ENCODE assay signal across 1 cellular context in genomic region chr1:64469977-64470669, GRCh38.
A peak's percentile ranks its signal among the peaks of the same experiment; 100 is the strongest.
TF ChIP-seq lines count a peak whose summit lies in the region.

Gene CACHD1 (plus strand): TSS chr1:64470129. CDS start chr1:64470745, 616 bp downstream.

TF ChIP-seq in HEK293, 187 proteins besides CTCF, POLR2A, EP300 and RAD21 (continued from another document and continues in another):
- TF ChIP-seq, protein P1, sequence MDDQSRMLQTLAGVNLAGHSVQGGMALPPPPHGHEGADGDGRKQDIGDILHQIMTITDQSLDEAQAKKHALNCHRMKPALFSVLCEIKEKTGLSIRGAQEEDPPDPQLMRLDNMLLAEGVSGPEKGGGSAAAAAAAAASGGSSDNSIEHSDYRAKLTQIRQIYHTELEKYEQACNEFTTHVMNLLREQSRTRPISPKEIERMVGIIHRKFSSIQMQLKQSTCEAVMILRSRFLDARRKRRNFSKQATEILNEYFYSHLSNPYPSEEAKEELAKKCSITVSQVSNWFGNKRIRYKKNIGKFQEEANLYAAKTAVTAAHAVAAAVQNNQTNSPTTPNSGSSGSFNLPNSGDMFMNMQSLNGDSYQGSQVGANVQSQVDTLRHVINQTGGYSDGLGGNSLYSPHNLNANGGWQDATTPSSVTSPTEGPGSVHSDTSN (CRISPR knock-in tag; IDR thresholded peaks at IDR 0.05), result peak; percentile 42; the same call in 1 of the 2 replicates
- TF ChIP-seq, protein P2, sequence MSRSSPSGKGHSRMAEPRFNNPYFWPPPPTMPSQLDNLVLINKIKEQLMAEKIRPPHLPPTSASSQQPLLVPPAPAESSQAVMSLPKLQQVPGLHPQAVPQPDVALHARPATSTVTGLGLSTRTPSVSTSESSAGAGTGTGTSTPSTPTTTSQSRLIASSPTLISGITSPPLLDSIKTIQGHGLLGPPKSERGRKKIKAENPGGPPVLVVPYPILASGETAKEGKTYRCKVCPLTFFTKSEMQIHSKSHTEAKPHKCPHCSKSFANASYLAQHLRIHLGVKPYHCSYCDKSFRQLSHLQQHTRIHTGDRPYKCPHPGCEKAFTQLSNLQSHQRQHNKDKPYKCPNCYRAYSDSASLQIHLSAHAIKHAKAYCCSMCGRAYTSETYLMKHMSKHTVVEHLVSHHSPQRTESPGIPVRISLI (tag by site-specific recombination; IDR thresholded peaks at IDR 0.05), result no peak
- TF ChIP-seq PRDM1 (tag by site-specific recombination; IDR thresholded peaks at IDR 0.05) (peak; percentile 91), ZNF701 (tag by site-specific recombination; IDR thresholded peaks at IDR 0.05) (no peak), PRDM6 (tag by site-specific recombination; IDR thresholded peaks at IDR 0.05) (no peak), ZNF768 (tag by site-specific recombination; IDR thresholded peaks at IDR 0.05) (no peak), ZNF776 (tag by site-specific recombination; IDR thresholded peaks at IDR 0.05; ENCODE audit: borderline replicate concordance) (no peak), ZSCAN23 (tag by site-specific recombination; IDR thresholded peaks at IDR 0.05) (no peak), ZNF324 (tag by site-specific recombination; IDR thresholded peaks at IDR 0.05) (no peak), ZNF140 (tag by site-specific recombination; IDR thresholded peaks at IDR 0.05) (no peak), ZNF654 (tag by site-specific recombination; IDR thresholded peaks at IDR 0.05; ENCODE audit: low read depth) (no peak), ZNF354C (tag by site-specific recombination; IDR thresholded peaks at IDR 0.05; ENCODE audit: borderline replicate concordance, low read depth) (no peak), ZNF792 (tag by site-specific recombination; IDR thresholded peaks at IDR 0.05) (no peak), ZNF426 (tag by site-specific recombination; IDR thresholded peaks at IDR 0.05) (no peak), ZNF132 (tag by site-specific recombination; IDR thresholded peaks at IDR 0.05; ENCODE audit: borderline replicate concordance) (no peak), FEZF1 (tag by site-specific recombination; IDR thresholded peaks at IDR 0.05) (peak; percentile 38; the same call in 1 of the 2 replicates), ZNF692 (tag by site-specific recombination; IDR thresholded peaks at IDR 0.05) (peak; percentile 71), ZBTB48 (tag by site-specific recombination; IDR thresholded peaks at IDR 0.05) (no peak), ZEB2 (tag by site-specific recombination; IDR thresholded peaks at IDR 0.05) (peak; percentile 92), ZNF10 (tag by site-specific recombination; IDR thresholded peaks at IDR 0.05) (no peak), ZNF223 (tag by site-specific recombination; IDR thresholded peaks at IDR 0.05) (no peak), OSR2 (tag by site-specific recombination; IDR thresholded peaks at IDR 0.05) (peak; percentile 6; the same call in 1 of the 2 replicates), ZNF777 (tag by site-specific recombination; IDR thresholded peaks at IDR 0.05; ENCODE audit: borderline replicate concordance) (no peak), ZFHX2 (tag by site-specific recombination; conservative IDR thresholded peaks at IDR 0.05) (0 out of 2 replicates have a peak, but pooled peaks have one; percentile 4), AEBP2 (tag by site-specific recombination; IDR thresholded peaks at IDR 0.05; ENCODE audit: borderline replicate concordance) (no peak), ZNF837 (tag by site-specific recombination; IDR thresholded peaks at IDR 0.05) (no peak), ZNF214 (tag by site-specific recombination; IDR thresholded peaks at IDR 0.05; ENCODE audit: borderline replicate concordance) (no peak), ZNF623 (tag by site-specific recombination; IDR thresholded peaks at IDR 0.05) (no peak), KLF8 (tag by site-specific recombination; IDR thresholded peaks at IDR 0.05) (peak; percentile 76), ZNF133 (tag by site-specific recombination; IDR thresholded peaks at IDR 0.05) (no peak), ZNF514 (tag by site-specific recombination; IDR thresholded peaks at IDR 0.05) (no peak), KLF16 (tag by site-specific recombination; IDR thresholded peaks at IDR 0.05) (peak; percentile 67; the same call in 1 of the 2 replicates), ZNF155 (tag by site-specific recombination; IDR thresholded peaks at IDR 0.05) (no peak), ZNF555 (tag by site-specific recombination; conservative IDR thresholded peaks at IDR 0.05) (no peak), ZNF521 (tag by site-specific recombination; IDR thresholded peaks at IDR 0.05) (no peak), ZNF302 (tag by site-specific recombination; IDR thresholded peaks at IDR 0.05; ENCODE audit: low read depth) (no peak), ZNF366 (tag by site-specific recombination; conservative IDR thresholded peaks at IDR 0.05) (peak; percentile 38; the same call in 1 of the 2 replicates), ZNF394 (tag by site-specific recombination; IDR thresholded peaks at IDR 0.05; ENCODE audit: borderline replicate concordance) (peak; percentile 62), ZNF621 (tag by site-specific recombination; IDR thresholded peaks at IDR 0.05) (no peak), TCF7L2 (IDR thresholded peaks at IDR 0.05; ENCODE audit: borderline replicate concordance, low read depth, low read length) (no peak), ZBTB8A (tag by site-specific recombination; IDR thresholded peaks at IDR 0.05) (peak; percentile 61; the same call in 1 of the 2 replicates), ZNF596 (tag by site-specific recombination; IDR thresholded peaks at IDR 0.05) (peak; percentile 77), KLF1 (tag by site-specific recombination; IDR thresholded peaks at IDR 0.05) (no peak), YY1 (tag by site-specific recombination; IDR thresholded peaks at IDR 0.05) (no peak), ZNF433 (tag by site-specific recombination; IDR thresholded peaks at IDR 0.05; ENCODE audit: low read depth) (no peak), ZSCAN16 (tag by site-specific recombination; IDR thresholded peaks at IDR 0.05) (peak; percentile 82), ZNF561 (tag by site-specific recombination; IDR thresholded peaks at IDR 0.05; ENCODE audit: borderline replicate concordance) (peak; percentile 68; the same call in 1 of the 2 replicates), KLF7 (tag by site-specific recombination; IDR thresholded peaks at IDR 0.05; ENCODE audit: borderline replicate concordance) (peak; percentile 59; the same call in 1 of the 2 replicates), ZNF510 (tag by site-specific recombination; IDR thresholded peaks at IDR 0.05; ENCODE audit: insufficient replicate concordance) (no peak), ZNF175 (tag by site-specific recombination; IDR thresholded peaks at IDR 0.05) (no peak), ZNF248 (tag by site-specific recombination; IDR thresholded peaks at IDR 0.05) (no peak)
- TF ChIP-seq, protein P3, sequence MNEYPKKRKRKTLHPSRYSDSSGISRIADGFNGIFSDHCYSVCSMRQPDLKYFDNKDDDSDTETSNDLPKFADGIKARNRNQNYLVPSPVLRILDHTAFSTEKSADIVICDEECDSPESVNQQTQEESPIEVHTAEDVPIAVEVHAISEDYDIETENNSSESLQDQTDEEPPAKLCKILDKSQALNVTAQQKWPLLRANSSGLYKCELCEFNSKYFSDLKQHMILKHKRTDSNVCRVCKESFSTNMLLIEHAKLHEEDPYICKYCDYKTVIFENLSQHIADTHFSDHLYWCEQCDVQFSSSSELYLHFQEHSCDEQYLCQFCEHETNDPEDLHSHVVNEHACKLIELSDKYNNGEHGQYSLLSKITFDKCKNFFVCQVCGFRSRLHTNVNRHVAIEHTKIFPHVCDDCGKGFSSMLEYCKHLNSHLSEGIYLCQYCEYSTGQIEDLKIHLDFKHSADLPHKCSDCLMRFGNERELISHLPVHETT (tag by site-specific recombination; IDR thresholded peaks at IDR 0.05), result peak; percentile 18; the same call in 1 of the 2 replicates
- TF ChIP-seq, protein P4, sequence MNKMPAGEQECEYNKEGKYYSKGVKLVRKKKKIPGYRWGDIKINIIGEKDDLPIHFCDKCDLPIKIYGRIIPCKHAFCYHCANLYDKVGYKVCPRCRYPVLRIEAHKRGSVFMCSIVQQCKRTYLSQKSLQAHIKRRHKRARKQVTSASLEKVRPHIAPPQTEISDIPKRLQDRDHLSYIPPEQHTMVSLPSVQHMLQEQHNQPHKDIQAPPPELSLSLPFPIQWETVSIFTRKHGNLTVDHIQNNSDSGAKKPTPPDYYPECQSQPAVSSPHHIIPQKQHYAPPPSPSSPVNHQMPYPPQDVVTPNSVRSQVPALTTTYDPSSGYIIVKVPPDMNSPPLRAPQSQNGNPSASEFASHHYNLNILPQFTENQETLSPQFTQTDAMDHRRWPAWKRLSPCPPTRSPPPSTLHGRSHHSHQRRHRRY (tag by site-specific recombination; IDR thresholded peaks at IDR 0.05), result no peak
- TF ChIP-seq, protein P5, sequence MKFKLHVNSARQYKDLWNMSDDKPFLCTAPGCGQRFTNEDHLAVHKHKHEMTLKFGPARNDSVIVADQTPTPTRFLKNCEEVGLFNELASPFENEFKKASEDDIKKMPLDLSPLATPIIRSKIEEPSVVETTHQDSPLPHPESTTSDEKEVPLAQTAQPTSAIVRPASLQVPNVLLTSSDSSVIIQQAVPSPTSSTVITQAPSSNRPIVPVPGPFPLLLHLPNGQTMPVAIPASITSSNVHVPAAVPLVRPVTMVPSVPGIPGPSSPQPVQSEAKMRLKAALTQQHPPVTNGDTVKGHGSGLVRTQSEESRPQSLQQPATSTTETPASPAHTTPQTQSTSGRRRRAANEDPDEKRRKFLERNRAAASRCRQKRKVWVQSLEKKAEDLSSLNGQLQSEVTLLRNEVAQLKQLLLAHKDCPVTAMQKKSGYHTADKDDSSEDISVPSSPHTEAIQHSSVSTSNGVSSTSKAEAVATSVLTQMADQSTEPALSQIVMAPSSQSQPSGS (tag by site-specific recombination; IDR thresholded peaks at IDR 0.05; ENCODE audit: low read depth), result no peak
- TF ChIP-seq, protein P6, sequence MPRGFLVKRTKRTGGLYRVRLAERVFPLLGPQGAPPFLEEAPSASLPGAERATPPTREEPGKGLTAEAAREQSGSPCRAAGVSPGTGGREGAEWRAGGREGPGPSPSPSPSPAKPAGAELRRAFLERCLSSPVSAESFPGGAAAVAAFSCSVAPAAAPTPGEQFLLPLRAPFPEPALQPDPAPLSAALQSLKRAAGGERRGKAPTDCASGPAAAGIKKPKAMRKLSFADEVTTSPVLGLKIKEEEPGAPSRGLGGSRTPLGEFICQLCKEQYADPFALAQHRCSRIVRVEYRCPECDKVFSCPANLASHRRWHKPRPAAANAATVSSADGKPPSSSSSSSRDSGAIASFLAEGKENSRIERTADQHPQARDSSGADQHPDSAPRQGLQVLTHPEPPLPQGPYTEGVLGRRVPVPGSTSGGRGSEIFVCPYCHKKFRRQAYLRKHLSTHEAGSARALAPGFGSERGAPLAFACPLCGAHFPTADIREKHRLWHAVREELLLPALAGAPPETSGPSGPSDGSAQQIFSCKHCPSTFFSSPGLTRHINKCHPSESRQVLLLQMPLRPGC (tag by site-specific recombination; IDR thresholded peaks at IDR 0.05), result no peak
